10 cellular contexts compared by ENCODE assay signal in the genomic region with DNA sequence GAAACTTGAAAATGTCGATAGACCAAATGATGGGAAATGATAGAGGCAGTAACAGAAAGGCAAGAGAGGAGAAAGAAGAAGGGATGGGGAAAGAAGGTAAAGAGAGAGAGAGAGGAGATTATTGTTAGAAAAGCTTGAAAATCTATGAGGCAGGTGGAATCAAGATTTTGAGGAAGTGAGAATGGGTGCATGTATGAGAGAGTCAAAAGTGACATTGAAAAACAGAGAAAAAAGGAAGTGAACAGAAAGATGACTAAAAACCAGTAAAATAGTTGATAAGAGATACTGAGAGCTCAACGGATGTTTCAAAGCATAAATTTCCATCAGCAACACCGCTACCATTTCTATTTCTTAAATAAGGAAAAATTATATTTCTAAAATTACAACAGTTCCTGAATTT.
A peak's percentile ranks its signal among the peaks of the same experiment; 100 is the strongest.
DNase-seq lines count a peak whose midpoint lies in the region; ATAC-seq, FAIRE-seq and TF ChIP-seq lines count a peak whose summit lies in the region.
"Had no signal": no experiment of that assay in that cellular context is flagged by ENCODE, and none has a peak within 500 bp of the region (broad histone marks: within the 10 kb centered on the region; RNA-seq: fewer than 3 reads in every experiment).

No MANE protein-coding gene starts in this region.

- no peaks in the 10 kb centered on the region for H4K20me1 ChIP-seq in K562 (replicated peaks; ENCODE audit: control insufficient read depth, insufficient read depth, low read length)

- H3K79me2 ChIP-seq in K562 (ENCODE audit: control insufficient read depth, insufficient read depth, low read length), result no peaks in the 10 kb centered on the region

- no peaks in the 10 kb centered on the region for H3K36me3 ChIP-seq in K562 (ENCODE audit: control insufficient read depth, insufficient read depth, low read length)
- H3K36me3 ChIP-seq: stomach had no signal

- FAIRE-seq in K562 (lab: Jason Lieb, UNC), result no peak

- no TSS peak for BruUV-seq in K562 (replicated peaks; lab: Mats Ljungman, UMichigan)

- in situ Hi-C loops in K562 (cut with MboI), result no loop called here

- TF ChIP-seq POLR2A in K562 (conservative IDR thresholded peaks at IDR 0.05), result no peak

- WGBS in K562 (ENCODE audit: insufficient coverage, low coverage, missing lambda C conversion rate), result 0% methylated on average over 3 of the region's 3 CpGs

- H3K4me2 ChIP-seq in K562 (ENCODE audit: insufficient read depth, low read length), result no peak overlapping the region

- H3K9me1 ChIP-seq in K562 (ENCODE audit: control insufficient read depth, insufficient read depth, low read length), result no peaks in the 10 kb centered on the region

- no peaks in the 10 kb centered on the region; the same call in 1 of the 2 replicates for H3K9me3 ChIP-seq in K562 (replicated peaks; ENCODE audit: control insufficient read depth, insufficient read depth, low read depth, low read length)

- H2AFZ ChIP-seq in K562 (ENCODE audit: low read depth, low read length), result no peak overlapping the region

- TF ChIP-seq RAD21 in K562 (CRISPR knock-in tag; conservative IDR thresholded peaks at IDR 0.05 in 1 of 2, IDR thresholded peaks at IDR 0.05 in 1 of 2), result no peak

- intact Hi-C loops in K562 (cut with micrococcal nuclease), result no loop called here

- H3K27me3 ChIP-seq in K562 (ENCODE audit: control insufficient read depth in 2 of 2, insufficient read depth in 2 of 2, low read length in 2 of 2), result no peaks in the 10 kb centered on the region
- H3K27me3 ChIP-seq: stomach had no signal

- POLR2A ChIA-PET in K562 (lab: Yijun Ruan, JAX), result no interaction called here

- H3K4me3 ChIP-seq in K562, result no peak overlapping the region
- H3K4me3 ChIP-seq: stomach had no signal

- CTCF ChIA-PET in K562 (lab: Yijun Ruan, JAX; ENCODE audit: low intra/inter-chr PET ratio), result no interaction called here

- no peaks in the 10 kb centered on the region for H3K4me1 ChIP-seq in K562 (replicated peaks in 1 of 2; ENCODE audit: control insufficient read depth in 2 of 2, insufficient read depth in 2 of 2, low read length in 2 of 2)
- H3K4me1 ChIP-seq: stomach had no signal

- TF ChIP-seq EP300 in K562 (IDR thresholded peaks at IDR 0.05; ENCODE audit: low read length), result no peak

- no peak for DNase-seq in K562 (ENCODE audit: extremely low read depth in 1 of 4, low spot score in 3 of 4)
- DNase-seq in 8988T, result no peak
- no peak for DNase-seq in NCI-H69 (lab: John Stamatoyannopoulos, UW)
- DNase-seq in OCI-M2 (lab: John Stamatoyannopoulos, UW; ENCODE audit: unreplicated experiment), result no peak
- DNase-seq in caudate nucleus (lab: John Stamatoyannopoulos, UW), result no peak
- DNase-seq: DND-41, stomach had no signal

- H3K9ac ChIP-seq in K562 (ENCODE audit: insufficient read depth in 1 of 2, low read depth in 2 of 2, low read length in 2 of 2), result no peak overlapping the region

- no peak for TF ChIP-seq CTCF in K562 (IDR thresholded peaks at IDR 0.05 in 2 of 3, conservative IDR thresholded peaks at IDR 0.05 in 1 of 3; ENCODE audit: insufficient read depth in 2 of 3, low read depth in 1 of 3, low read length in 3 of 3)

- H3K27ac ChIP-seq in K562 (ENCODE audit: extremely low read depth, low read depth, low read length) (no peak overlapping the region), caudate nucleus (ENCODE audit: low read depth, low read length) (no peak overlapping the region)
- H3K27ac ChIP-seq: stomach had no signal

- ATAC-seq in GM19035 (IDR thresholded peaks at IDR 0.05; ENCODE audit: unreplicated experiment) (peak; percentile 100), HG02623 (IDR thresholded peaks at IDR 0.05; ENCODE audit: unreplicated experiment) (peak; percentile 100), HG03460 (IDR thresholded peaks at IDR 0.05; ENCODE audit: unreplicated experiment) (peak; percentile 100), K562 (no peak)

TF ChIP-seq in K562, 482 proteins besides CTCF, POLR2A, EP300 and RAD21:
- no peak for TF ChIP-seq DDX20 (tag; IDR thresholded peaks at IDR 0.05; ENCODE audit: low read depth)
- peak; percentile 5; the same call in 1 of the 2 replicates for TF ChIP-seq SPI1 (IDR thresholded peaks at IDR 0.05; ENCODE audit: borderline replicate concordance, low read depth, low read length)
TF ChIP-seq in K562: peak in this region for 1.
